In genomic region chr17:29256116-29256515, GRCh38 we compare ENCODE assay signal across 1 cellular context.
TF ChIP-seq lines count a peak whose summit lies in the region.

No MANE protein-coding gene starts in this region.

TF ChIP-seq in IMR-90, 13 proteins besides CTCF, POLR2A, EP300 and RAD21:
- TF ChIP-seq MXI1 (IDR thresholded peaks at IDR 0.05; ENCODE audit: borderline replicate concordance, low read depth, low read length) = no peak
- TF ChIP-seq MAZ (IDR thresholded peaks at IDR 0.05; ENCODE audit: borderline replicate concordance, low read depth, low read length) = no peak
- TF ChIP-seq FOS (IDR thresholded peaks at IDR 0.05; ENCODE audit: low read depth, low read length) = no peak
- no peak for TF ChIP-seq CEBPB (IDR thresholded peaks at IDR 0.05; ENCODE audit: low read depth, low read length)
- no peak for TF ChIP-seq NFE2L2 (IDR thresholded peaks at IDR 0.05; ENCODE audit: low read depth, low read length)
- TF ChIP-seq RFX5 (IDR thresholded peaks at IDR 0.05; ENCODE audit: low read depth, low read length) = no peak
